26 cellular contexts compared by ENCODE assay signal in genomic region chr2:241053576-241054251, GRCh38. TPM values are rescaled to one million over a fixed set of nuclear protein-coding genes. Genes with fewer than 3 reads are reported as not detected.
"Had no signal": no experiment of that assay in that cellular context is flagged by ENCODE, and none has a peak within 500 bp of the region (broad histone marks: within the 10 kb centered on the region; RNA-seq: fewer than 3 reads in every experiment).

No MANE protein-coding gene starts in this region.

- H3K9me3 Mint-ChIP-seq: activated CD4-positive, alpha-beta T cell treated with anti-CD3 and anti-CD28 coated beads, Interleukin-2, amount 10 ng/mL, durations not matched to agents 24 days and 14 days; activated naive CD4-positive, alpha-beta T cell treated with anti-CD3 and anti-CD28 coated beads, Interleukin-2, amount 50 U/mL, for 72 hours; activated T-helper 1 cell treated with anti-CD3 and anti-CD28 coated beads, Interleukin-12 subunit alpha, Interleukin-12 subunit beta, Interleukin-2, Interleukin-4 antibody, amounts not matched to agents 30 ng/mL and 10 ng/mL and 1 ng/mL, durations not matched to agents 14 hours and 24 hours and 36 hours; endodermal cell; naive thymus-derived CD4-positive, alpha-beta T cell; neural progenitor cell had no signal

- H3K9me3 ChIP-seq: breast epithelium, esophagus muscularis mucosa, heart left ventricle, left lung, vagina had no signal

- ATAC-seq: activated naive CD4-positive, alpha-beta T cell treated with anti-CD3 and anti-CD28 coated beads, Interleukin-2, amount 50 U/mL, for 72 hours; foreskin keratinocyte; naive thymus-derived CD4-positive, alpha-beta T cell had no signal

- H3K27ac ChIP-seq: breast epithelium, esophagus muscularis mucosa, foreskin keratinocyte, heart left ventricle, left lung, neural progenitor cell, SJSA1, vagina had no signal

- H3K27me3 ChIP-seq: breast epithelium, esophagus muscularis mucosa, foreskin keratinocyte, heart left ventricle, left lung, SJSA1, vagina had no signal

- H3K36me3 Mint-ChIP-seq: activated naive CD4-positive, alpha-beta T cell treated with anti-CD3 and anti-CD28 coated beads, Interleukin-2, amount 50 U/mL, for 72 hours; neural progenitor cell had no signal

- H3K27ac Mint-ChIP-seq: activated CD4-positive, alpha-beta T cell treated with anti-CD3 and anti-CD28 coated beads, Interleukin-2, amount 10 ng/mL, durations not matched to agents 24 days and 14 days; activated naive CD4-positive, alpha-beta T cell treated with anti-CD3 and anti-CD28 coated beads, Interleukin-2, amount 50 U/mL, for 72 hours; activated T-helper 1 cell treated with anti-CD3 and anti-CD28 coated beads, Interleukin-12 subunit alpha, Interleukin-12 subunit beta, Interleukin-2, Interleukin-4 antibody, amounts not matched to agents 30 ng/mL and 10 ng/mL and 1 ng/mL, durations not matched to agents 14 hours and 24 hours and 36 hours; endodermal cell; neural progenitor cell; progenitor cell of endocrine pancreas had no signal

- H3K4me3 ChIP-seq: breast epithelium, esophagus muscularis mucosa, heart left ventricle, left lung, neural progenitor cell, SJSA1, vagina had no signal

- H3K4me3 Mint-ChIP-seq: activated CD4-positive, alpha-beta T cell treated with anti-CD3 and anti-CD28 coated beads, Interleukin-2, amount 10 ng/mL, durations not matched to agents 24 days and 14 days; activated T-helper 1 cell treated with anti-CD3 and anti-CD28 coated beads, Interleukin-12 subunit alpha, Interleukin-12 subunit beta, Interleukin-2, Interleukin-4 antibody, amounts not matched to agents 30 ng/mL and 10 ng/mL and 1 ng/mL, durations not matched to agents 14 hours and 24 hours and 36 hours; endodermal cell; naive thymus-derived CD4-positive, alpha-beta T cell; neural progenitor cell had no signal

- DNase-seq: activated CD4-positive, alpha-beta T cell treated with anti-CD3 and anti-CD28 coated beads, Interleukin-2, amount 10 ng/mL, durations not matched to agents 24 days and 14 days; activated CD4-positive, CD25-positive, alpha-beta regulatory T cell treated with anti-CD3 and anti-CD28 coated beads, Interleukin-2, amount 50 U/mL, for 72 hours; activated effector memory CD4-positive, alpha-beta T cell treated with anti-CD3 and anti-CD28 coated beads, Interleukin-2, amount 50 U/mL, for 16 hours; activated T-cell treated with anti-CD3 and anti-CD28 coated beads for 4 hours; central memory CD4-positive, alpha-beta T cell; foreskin keratinocyte; hypothalamus; kidney glomerular epithelial cell; midbrain; naive thymus-derived CD4-positive, alpha-beta T cell; stimulated activated CD4-positive, alpha-beta T cell treated with anti-CD3 and anti-CD28 coated beads, Interleukin-15, amount 100 ng/mL, for 24 hours; stimulated activated CD4-positive, alpha-beta T cell treated with anti-CD3 and anti-CD28 coated beads, Interleukin-2, amount 100 ng/mL, for 24 hours; stimulated activated naive CD4-positive, alpha-beta T cell treated with Interleukin-2 at 50 U/mL for 16 hours; T-helper 2 cell; trophoblast cell had no signal

- H3K27me3 Mint-ChIP-seq: activated CD4-positive, alpha-beta T cell treated with anti-CD3 and anti-CD28 coated beads, Interleukin-2, amount 10 ng/mL, durations not matched to agents 24 days and 14 days; naive thymus-derived CD4-positive, alpha-beta T cell had no signal

- H3K4me1 ChIP-seq: breast epithelium, esophagus muscularis mucosa, foreskin keratinocyte, heart left ventricle, left lung, neural progenitor cell, vagina had no signal

- H3K4me1 Mint-ChIP-seq: activated CD4-positive, alpha-beta T cell treated with anti-CD3 and anti-CD28 coated beads, Interleukin-2, amount 10 ng/mL, durations not matched to agents 24 days and 14 days; endodermal cell; neural progenitor cell had no signal

- H3K36me3 ChIP-seq: breast epithelium, neural progenitor cell had no signal

RNA-seq across cellular contexts. Expression of gene SNED1, which starts 55.3 kb away (rescaled TPM):
- total RNA-seq: foreskin keratinocyte had no signal
- polyA plus RNA-seq: foreskin keratinocyte had no signal
